2 cellular contexts compared by ENCODE assay signal in genomic region chr17:75773808-75774470, GRCh38.
TF ChIP-seq lines count a peak whose summit lies in the region.

No MANE protein-coding gene starts in this region.

TF ChIP-seq in GM12878, 131 proteins besides CTCF, POLR2A, EP300 and RAD21:
- TF ChIP-seq SKIL (IDR thresholded peaks at IDR 0.05; ENCODE audit: low read depth, poor library complexity, severe bottlenecking) = no peak
- no peak for TF ChIP-seq ATF7 (IDR thresholded peaks at IDR 0.05; ENCODE audit: low read depth)
- no peak for TF ChIP-seq ETV6 (conservative IDR thresholded peaks at IDR 0.05 in 1 of 2, IDR thresholded peaks at IDR 0.05 in 1 of 2; ENCODE audit: borderline replicate concordance in 1 of 2, low read depth in 1 of 2)
- no peak for TF ChIP-seq IKZF1 (conservative IDR thresholded peaks at IDR 0.05)
- no peak for TF ChIP-seq EED (IDR thresholded peaks at IDR 0.05; ENCODE audit: low read depth)
- TF ChIP-seq CEBPB (IDR thresholded peaks at IDR 0.05; ENCODE audit: borderline replicate concordance in 1 of 2, low read depth in 2 of 2, low read length in 2 of 2) = no peak
- no peak for TF ChIP-seq EZH2 (IDR thresholded peaks at IDR 0.05; ENCODE audit: borderline replicate concordance, control insufficient read depth, low read depth, low read length)
- no peak for TF ChIP-seq TAF1 (IDR thresholded peaks at IDR 0.05; ENCODE audit: borderline replicate concordance, low read depth, low read length)

TF ChIP-seq in HEK293T, 16 proteins besides CTCF, POLR2A, EP300 and RAD21:
- TF ChIP-seq BHLHE40 (IDR thresholded peaks at IDR 0.05; ENCODE audit: borderline replicate concordance) = no peak
- TF ChIP-seq FOXM1 (IDR thresholded peaks at IDR 0.05; ENCODE audit: borderline replicate concordance) = no peak
- no peak for TF ChIP-seq FOXA1 (IDR thresholded peaks at IDR 0.05)
- TF ChIP-seq SP1 (IDR thresholded peaks at IDR 0.05) = no peak
- no peak for TF ChIP-seq LEF1 (IDR thresholded peaks at IDR 0.05; ENCODE audit: borderline replicate concordance)
- no peak for TF ChIP-seq HDGF (IDR thresholded peaks at IDR 0.05; ENCODE audit: borderline replicate concordance)
- no peak for TF ChIP-seq ELF4 (IDR thresholded peaks at IDR 0.05)
- no peak for TF ChIP-seq SUZ12 (IDR thresholded peaks at IDR 0.05)
- no peak for TF ChIP-seq TARDBP (IDR thresholded peaks at IDR 0.05)
- no peak for TF ChIP-seq ARNT (IDR thresholded peaks at IDR 0.05)
- TF ChIP-seq NFRKB (IDR thresholded peaks at IDR 0.05) = no peak
- TF ChIP-seq L3MBTL2 (conservative IDR thresholded peaks at IDR 0.05) = no peak
- TF ChIP-seq PKNOX1 (IDR thresholded peaks at IDR 0.05) = no peak
- no peak for TF ChIP-seq FOXK2 (IDR thresholded peaks at IDR 0.05)
- no peak for TF ChIP-seq ZNF384 (IDR thresholded peaks at IDR 0.05)
- no peak for TF ChIP-seq CTBP1 (IDR thresholded peaks at IDR 0.05; ENCODE audit: borderline replicate concordance)
